In genomic region chr1:204464174-204464573, GRCh38 we compare ENCODE assay signal across 1 cellular context.
TF ChIP-seq lines count a peak whose summit lies in the region.

No MANE protein-coding gene starts in this region.

TF ChIP-seq in GM12878, 131 proteins besides CTCF, POLR2A, EP300 and RAD21:
- TF ChIP-seq CEBPB (IDR thresholded peaks at IDR 0.05; ENCODE audit: borderline replicate concordance in 1 of 2, low read depth in 2 of 2, low read length in 2 of 2) (no peak), EED (IDR thresholded peaks at IDR 0.05; ENCODE audit: low read depth) (peak; percentile 39; the same call in 1 of the 2 replicates), PKNOX1 (IDR thresholded peaks at IDR 0.05) (0 out of 2 replicates have a peak, but pooled peaks have one; percentile 12), BACH1 (IDR thresholded peaks at IDR 0.05; ENCODE audit: borderline replicate concordance) (no peak), TARDBP (IDR thresholded peaks at IDR 0.05; ENCODE audit: borderline replicate concordance) (no peak), RUNX3 (IDR thresholded peaks at IDR 0.05; ENCODE audit: low read length) (peak; percentile 29; the same call in 1 of the 2 replicates), BCLAF1 (IDR thresholded peaks at IDR 0.05) (no peak)
TF ChIP-seq in GM12878: peak in this region for 3.
